Comparison of ENCODE assay signal across 1 cellular context in the genomic region with DNA sequence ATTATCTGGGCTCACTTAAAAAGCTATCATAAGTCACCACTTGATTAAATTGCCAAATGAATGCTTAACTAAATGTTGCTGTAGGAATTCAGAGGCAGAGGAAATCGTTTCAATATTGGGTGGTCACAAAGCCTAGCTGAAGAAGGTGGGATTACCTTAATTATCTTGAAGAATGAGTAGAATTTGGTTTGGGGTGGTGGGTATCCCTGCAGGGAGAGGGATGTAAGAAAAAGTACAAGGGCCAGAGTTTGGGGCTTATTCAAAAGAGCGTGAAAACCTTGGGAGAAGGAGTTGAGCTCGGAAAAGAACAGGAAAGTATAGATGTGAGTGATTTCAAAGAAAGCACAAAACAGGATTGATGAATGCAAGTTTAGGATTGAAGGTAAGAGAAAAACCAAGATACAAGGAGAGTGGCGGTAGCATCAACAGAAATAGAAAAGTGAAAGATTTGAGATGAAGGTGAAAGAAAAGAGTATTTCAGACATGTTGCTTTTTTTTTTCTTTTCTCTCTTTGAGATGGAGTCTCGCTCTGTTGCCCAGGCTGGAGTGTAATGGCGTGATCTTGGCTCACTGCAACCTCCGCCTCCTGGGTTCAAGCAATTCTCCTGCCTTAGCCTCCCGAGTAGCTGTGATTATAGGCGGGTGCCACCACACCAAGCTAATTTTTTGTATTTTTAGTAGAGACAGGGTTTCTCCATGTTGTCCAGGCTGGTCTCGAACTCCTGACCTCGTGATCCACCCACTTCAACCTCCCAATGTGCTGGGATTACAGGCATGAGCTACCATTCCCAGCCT.
A peak's percentile ranks its signal among the peaks of the same experiment; 100 is the strongest.
TF ChIP-seq lines count a peak whose summit lies in the region.

No MANE protein-coding gene starts in this region.

TF ChIP-seq in HepG2, 621 proteins besides CTCF, POLR2A, EP300 and RAD21 (continued from another document):
- TF ChIP-seq ZNF784 (CRISPR knock-in tag; IDR thresholded peaks at IDR 0.05; ENCODE audit: borderline replicate concordance) (peak; percentile 35; the same call in 1 of the 2 replicates), ZBTB33 (CRISPR knock-in tag; IDR thresholded peaks at IDR 0.05) (0 out of 2 replicates have a peak, but pooled peaks have one; percentile 4), NRL (CRISPR knock-in tag; IDR thresholded peaks at IDR 0.05; ENCODE audit: borderline replicate concordance) (0 out of 2 replicates have a peak, but pooled peaks have one; percentile 71), ZNF615 (CRISPR knock-in tag; IDR thresholded peaks at IDR 0.05; ENCODE audit: borderline replicate concordance) (0 out of 2 replicates have a peak, but pooled peaks have one; percentile 2), MTA1 (CRISPR knock-in tag; IDR thresholded peaks at IDR 0.05; ENCODE audit: borderline replicate concordance) (0 out of 2 replicates have a peak, but pooled peaks have one; percentile 11), IKZF4 (CRISPR knock-in tag; IDR thresholded peaks at IDR 0.05; ENCODE audit: borderline replicate concordance, low read depth, not compliant biosample characterization) (peak; percentile 61)
TF ChIP-seq in HepG2: peak in this region for 19.
